Comparison of ENCODE assay signal across 8 cellular contexts in genomic region chr5:138573949-138574670, GRCh38. TPM values are rescaled to one million over a fixed set of nuclear protein-coding genes. Genes with fewer than 3 reads are reported as not detected.
A peak's percentile ranks its signal among the peaks of the same experiment; 100 is the strongest.
DNase-seq lines count a peak whose midpoint lies in the region; ATAC-seq, FAIRE-seq and TF ChIP-seq lines count a peak whose summit lies in the region.

No MANE protein-coding gene starts in this region.

- peaks cover 46% of the 10 kb centered on the region for H3K36me3 Mint-ChIP-seq in activated CD4-positive, alpha-beta T cell treated with anti-CD3 and anti-CD28 coated beads, Interleukin-2, amount 10 ng/mL, durations not matched to agents 7 days and 5 days (ENCODE audit: low read depth)
- peaks cover 62% of the 10 kb centered on the region for H3K36me3 Mint-ChIP-seq in activated naive CD8-positive, alpha-beta T cell treated with anti-CD3 and anti-CD28 coated beads, Interleukin-2, amount 50 U/mL, for 24 hours (ENCODE audit: low read depth)

- no peak for FAIRE-seq in kidney (lab: Jason Lieb, UNC)

- no peak for TF ChIP-seq POLR2A in thyroid gland (IDR thresholded peaks at IDR 0.05)

- ATAC-seq in activated naive CD8-positive, alpha-beta T cell treated with anti-CD3 and anti-CD28 coated beads, Interleukin-2, amount 50 U/mL, for 24 hours: no peak
- ATAC-seq in omental fat pad (ENCODE audit: low FRiP score): no peak

- H3K27me3 ChIP-seq in thyroid gland: no peaks in the 10 kb centered on the region

- H3K9ac ChIP-seq in kidney (ENCODE audit: low read length in 2 of 2): peak overlapping the region; percentile 99 to 100

- H3K4me3 ChIP-seq in kidney (ENCODE audit: low read length in 2 of 2) (peak overlapping the region; percentile 95 to 97), thyroid gland (replicated peaks in 1 of 3) (peak overlapping the region in 2 of 3 donors; percentile 94 to 98)

- POLR2A ChIA-PET in activated CD4-positive, alpha-beta T cell treated with anti-CD3 and anti-CD28 coated beads, Interleukin-2, amount 10 ng/mL, durations not matched to agents 7 days and 5 days (lab: Charles Lee): no interaction called here

- H3K36me3 ChIP-seq in kidney (ENCODE audit: control insufficient read depth in 1 of 2, insufficient read depth in 2 of 2, low read length in 2 of 2) (peaks cover 21 to 30% of the 10 kb centered on the region in 2 donors), thyroid gland (peaks cover 31 to 37% of the 10 kb centered on the region in 2 donors)

- TF ChIP-seq CTCF in kidney (IDR thresholded peaks at IDR 0.05; ENCODE audit: borderline replicate concordance, extremely low read depth, insufficient read depth) (no peak), thyroid gland (IDR thresholded peaks at IDR 0.05) (no peak), omental fat pad (IDR thresholded peaks at IDR 0.05) (no peak)

- CTCF ChIA-PET in activated CD4-positive, alpha-beta T cell treated with anti-CD3 and anti-CD28 coated beads, Interleukin-2, amount 10 ng/mL, durations not matched to agents 7 days and 5 days (lab: Charles Lee): no interaction called here

- H3K27ac ChIP-seq in kidney (ENCODE audit: low read depth in 2 of 2, low read length in 2 of 2): peak overlapping the region in 1 of 2 donors; percentile 99
- H3K27ac ChIP-seq in thyroid gland: peak overlapping the region; percentile 92 to 100 (median 100)

- H3K4me1 ChIP-seq in kidney (ENCODE audit: control insufficient read depth in 1 of 2, insufficient read depth in 1 of 2, low read depth in 1 of 2, low read length in 2 of 2): peaks cover 0 to 6% of the 10 kb centered on the region in 2 donors
- H3K4me1 ChIP-seq in thyroid gland: peaks cover 10 to 19% of the 10 kb centered on the region in 2 donors

- DNase-seq in activated CD4-positive, alpha-beta T cell treated with anti-CD3 and anti-CD28 coated beads, Interleukin-2, amount 10 ng/mL, durations not matched to agents 7 days and 5 days: no peak
- no peak for DNase-seq in activated CD4-positive, alpha-beta T cell treated with anti-CD3 and anti-CD28 coated beads, Interleukin-2, amount 50 U/mL, for 1 hour
- DNase-seq in activated naive CD8-positive, alpha-beta T cell treated with anti-CD3 and anti-CD28 coated beads, Interleukin-2, amount 50 U/mL, for 24 hours: no peak
- DNase-seq in kidney: no peak
- DNase-seq in thyroid gland: no peak
- DNase-seq in MV-4-11 (lab: John Stamatoyannopoulos, UW): no peak
- DNase-seq in NCI-H524 treated with DMSO at 0.1 percent for 48 hours (lab: John Stamatoyannopoulos, UW): no peak
- DNase-seq in omental fat pad (ENCODE audit: low spot score): no peak

- H3K9me3 Mint-ChIP-seq in activated CD4-positive, alpha-beta T cell treated with anti-CD3 and anti-CD28 coated beads, Interleukin-2, amount 10 ng/mL, durations not matched to agents 7 days and 5 days: no peaks in the 10 kb centered on the region
- peaks cover 4% of the 10 kb centered on the region for H3K9me3 Mint-ChIP-seq in activated naive CD8-positive, alpha-beta T cell treated with anti-CD3 and anti-CD28 coated beads, Interleukin-2, amount 50 U/mL, for 24 hours

- peak overlapping the region; percentile 100 for H3K27ac Mint-ChIP-seq in activated CD4-positive, alpha-beta T cell treated with anti-CD3 and anti-CD28 coated beads, Interleukin-2, amount 10 ng/mL, durations not matched to agents 7 days and 5 days
- H3K27ac Mint-ChIP-seq in activated naive CD8-positive, alpha-beta T cell treated with anti-CD3 and anti-CD28 coated beads, Interleukin-2, amount 50 U/mL, for 24 hours: peak overlapping the region; percentile 100

- H3K27me3 Mint-ChIP-seq in activated CD4-positive, alpha-beta T cell treated with anti-CD3 and anti-CD28 coated beads, Interleukin-2, amount 10 ng/mL, durations not matched to agents 7 days and 5 days: no peaks in the 10 kb centered on the region
- H3K27me3 Mint-ChIP-seq in activated naive CD8-positive, alpha-beta T cell treated with anti-CD3 and anti-CD28 coated beads, Interleukin-2, amount 50 U/mL, for 24 hours: no peaks in the 10 kb centered on the region

- peak overlapping the region; percentile 98 for H3K4me3 Mint-ChIP-seq in activated CD4-positive, alpha-beta T cell treated with anti-CD3 and anti-CD28 coated beads, Interleukin-2, amount 10 ng/mL, durations not matched to agents 7 days and 5 days
- peak overlapping the region; percentile 99 for H3K4me3 Mint-ChIP-seq in activated naive CD8-positive, alpha-beta T cell treated with anti-CD3 and anti-CD28 coated beads, Interleukin-2, amount 50 U/mL, for 24 hours

- H3K9me3 ChIP-seq in kidney (ENCODE audit: control insufficient read depth in 1 of 2, low read length in 2 of 2): no peaks in the 10 kb centered on the region
- no peaks in the 10 kb centered on the region for H3K9me3 ChIP-seq in thyroid gland

- WGBS in thyroid gland, 2 donors: 41 to 46% methylated on average over 9 of the region's 9 CpGs

- H3K4me1 Mint-ChIP-seq in activated CD4-positive, alpha-beta T cell treated with anti-CD3 and anti-CD28 coated beads, Interleukin-2, amount 10 ng/mL, durations not matched to agents 7 days and 5 days: peaks cover 40% of the 10 kb centered on the region
- H3K4me1 Mint-ChIP-seq in activated naive CD8-positive, alpha-beta T cell treated with anti-CD3 and anti-CD28 coated beads, Interleukin-2, amount 50 U/mL, for 24 hours: peaks cover 63% of the 10 kb centered on the region

- intact Hi-C loops in kidney (cut with DNase I): no loop called here
- intact Hi-C loops in thyroid gland (cut with DNase I): no loop called here

RNA-seq across cellular contexts. Expression of gene HSPA9, which starts 1.1 kb away (rescaled TPM):
- total RNA-seq in activated CD4-positive, alpha-beta T cell treated with anti-CD3 and anti-CD28 coated beads, Interleukin-2, amount 10 ng/mL, durations not matched to agents 7 days and 5 days: 100 to 1,000 TPM; 168 to 171 TPM
- 192 TPM for total RNA-seq in kidney
- polyA plus RNA-seq in kidney (ENCODE audit: insufficient read depth, low read depth, low replicate concordance): 331 TPM
- total RNA-seq in thyroid gland: 100 to 1,000 TPM; 253 to 556 (median 406) TPM
- 100 to 1,000 TPM; 212 to 482 (median 318) TPM for total RNA-seq in omental fat pad

RNA-seq across cellular contexts. Expression of gene ETF1, which starts 31.1 kb away (rescaled TPM):
- 10 to 100 TPM; 65.3 to 72.1 TPM for total RNA-seq in activated CD4-positive, alpha-beta T cell treated with anti-CD3 and anti-CD28 coated beads, Interleukin-2, amount 10 ng/mL, durations not matched to agents 7 days and 5 days
- total RNA-seq in kidney (85.6 TPM), thyroid gland (10 to 100 TPM; 64.9 to 84.9 (median 80.4) TPM), omental fat pad (100 to 1,000 TPM in 3 of 4 donors, 10 to 100 TPM in 1; 69.8 to 195 (median 141) TPM)
- 37.5 TPM for polyA plus RNA-seq in kidney (ENCODE audit: insufficient read depth, low read depth, low replicate concordance)
